In genomic region chr4:38367642-38368189, GRCh38 we compare ENCODE assay signal across 1 cellular context.
TF ChIP-seq lines count a peak whose summit lies in the region.

No MANE protein-coding gene starts in this region.

TF ChIP-seq in GM23338, 12 proteins besides CTCF, POLR2A, EP300 and RAD21:
- TF ChIP-seq ZNF462 (CRISPR knock-in tag; IDR thresholded peaks at IDR 0.05) = no peak
- TF ChIP-seq CREB1 (CRISPR knock-in tag; IDR thresholded peaks at IDR 0.05; ENCODE audit: low read depth) = no peak
- TF ChIP-seq POLR2AphosphoS5 (IDR thresholded peaks at IDR 0.05; ENCODE audit: low read depth) = no peak
- no peak for TF ChIP-seq NANOG (IDR thresholded peaks at IDR 0.05; ENCODE audit: borderline replicate concordance)
- no peak for TF ChIP-seq EZH2 (IDR thresholded peaks at IDR 0.05; ENCODE audit: low read depth, unreplicated experiment)
- no peak for TF ChIP-seq ZNF331 (CRISPR knock-in tag; IDR thresholded peaks at IDR 0.05; ENCODE audit: low read depth)
- no peak for TF ChIP-seq ETS1 (IDR thresholded peaks at IDR 0.05)
- no peak for TF ChIP-seq EZH2phosphoT487 (IDR thresholded peaks at IDR 0.05; ENCODE audit: unreplicated experiment)
- TF ChIP-seq STAT1 (IDR thresholded peaks at IDR 0.05; ENCODE audit: unreplicated experiment) = no peak
- no peak for TF ChIP-seq JUNB (IDR thresholded peaks at IDR 0.05; ENCODE audit: unreplicated experiment)
- TF ChIP-seq REST (IDR thresholded peaks at IDR 0.05; ENCODE audit: unreplicated experiment) = no peak
- no peak for TF ChIP-seq ZNF114 (CRISPR knock-in tag; IDR thresholded peaks at IDR 0.05)
